Comparison of ENCODE assay signal across 19 cellular contexts in the genomic region with DNA sequence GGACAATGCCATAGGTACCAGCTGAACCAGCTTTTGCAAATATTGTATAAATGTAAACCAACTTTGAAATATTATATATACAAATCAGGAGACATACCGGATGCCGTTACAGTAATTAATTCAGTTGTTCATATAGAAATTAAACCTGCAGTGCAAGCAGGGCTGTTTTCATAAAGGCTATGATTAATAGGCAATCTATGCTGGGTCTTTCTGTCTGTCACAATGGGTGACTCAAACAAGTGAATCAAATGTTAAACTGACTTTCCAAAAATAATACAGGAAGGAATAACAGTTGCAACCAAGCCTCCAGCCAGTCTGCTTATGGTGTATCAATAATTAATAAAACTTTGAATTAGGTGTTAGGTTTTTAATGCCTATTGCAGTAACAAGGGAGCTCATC. TPM values are rescaled to one million over a fixed set of nuclear protein-coding genes. Genes with fewer than 3 reads are reported as not detected.
DNase-seq lines count a peak whose midpoint lies in the region; ATAC-seq and TF ChIP-seq lines count a peak whose summit lies in the region.
"Had no signal": no experiment of that assay in that cellular context is flagged by ENCODE, and none has a peak within 500 bp of the region (broad histone marks: within the 10 kb centered on the region; RNA-seq: fewer than 3 reads in every experiment).

No MANE protein-coding gene starts in this region.

- H3K4me2 ChIP-seq in IMR-90 (ENCODE audit: low read depth, low read length) = no peak overlapping the region; the same call in 1 of the 2 replicates

- peak overlapping the region; percentile 10 to 11; a peak in 2 of 4 replicates for H4K8ac ChIP-seq in IMR-90 (ENCODE audit: low read depth in 2 of 2, low read length in 2 of 2)

- H3K4me1 Mint-ChIP-seq in activated CD8-positive, alpha-beta memory T cell treated with anti-CD3 and anti-CD28 coated beads, Interleukin-2, amount 10 ng/mL, durations not matched to agents 7 days and 5 days = no peaks in the 10 kb centered on the region
- H3K4me1 Mint-ChIP-seq in activated CD4-positive, alpha-beta T cell treated with anti-CD3 and anti-CD28 coated beads, Interleukin-2, amount 10 ng/mL, durations not matched to agents 7 days and 5 days = no peaks in the 10 kb centered on the region

- 0 out of 2 replicates have a peak overlapping the region, but pooled peaks have one; percentile 40 for H3K56ac ChIP-seq in IMR-90 (ENCODE audit: extremely low read depth, insufficient read depth, low read length)

- no peak for TF ChIP-seq POLR2A in IMR-90 (IDR thresholded peaks at IDR 0.05; ENCODE audit: low read depth, low read length)

- no peak overlapping the region; the same call in 1 of the 2 replicates for H4K5ac ChIP-seq in IMR-90 (ENCODE audit: low read depth, low read length)

- H3K9me3 Mint-ChIP-seq in activated CD8-positive, alpha-beta memory T cell treated with anti-CD3 and anti-CD28 coated beads, Interleukin-2, amount 10 ng/mL, durations not matched to agents 7 days and 5 days (ENCODE audit: low read depth) = no peaks in the 10 kb centered on the region
- H3K9me3 Mint-ChIP-seq in activated CD4-positive, alpha-beta T cell treated with anti-CD3 and anti-CD28 coated beads, Interleukin-2, amount 10 ng/mL, durations not matched to agents 7 days and 5 days = no peaks in the 10 kb centered on the region
- H3K9me3 Mint-ChIP-seq: stimulated activated naive CD8-positive, alpha-beta T cell treated with anti-CD3 and anti-CD28 coated beads, Interleukin-15, Interleukin-2, amounts not matched to agents 100 ng/mL and 50 ng/mL, for 24 hours had no signal

- H3K27ac Mint-ChIP-seq in activated CD8-positive, alpha-beta memory T cell treated with anti-CD3 and anti-CD28 coated beads, Interleukin-2, amount 10 ng/mL, durations not matched to agents 7 days and 5 days = no peak overlapping the region
- H3K27ac Mint-ChIP-seq in activated CD4-positive, alpha-beta T cell treated with anti-CD3 and anti-CD28 coated beads, Interleukin-2, amount 10 ng/mL, durations not matched to agents 7 days and 5 days = no peak overlapping the region
- H3K27ac Mint-ChIP-seq: stimulated activated naive CD8-positive, alpha-beta T cell treated with anti-CD3 and anti-CD28 coated beads, Interleukin-15, Interleukin-2, amounts not matched to agents 100 ng/mL and 50 ng/mL, for 24 hours had no signal

- BruUV-seq in IMR-90 (replicated peaks; lab: Mats Ljungman, UMichigan) = no TSS peak

- peak overlapping the region; percentile 91 for H2BK20ac ChIP-seq in IMR-90 (ENCODE audit: low read depth, low read length)

- H3K4me3 Mint-ChIP-seq in activated CD8-positive, alpha-beta memory T cell treated with anti-CD3 and anti-CD28 coated beads, Interleukin-2, amount 10 ng/mL, durations not matched to agents 7 days and 5 days = no peak overlapping the region
- no peak overlapping the region for H3K4me3 Mint-ChIP-seq in activated CD4-positive, alpha-beta T cell treated with anti-CD3 and anti-CD28 coated beads, Interleukin-2, amount 10 ng/mL, durations not matched to agents 7 days and 5 days
- H3K4me3 Mint-ChIP-seq: stimulated activated naive CD8-positive, alpha-beta T cell treated with anti-CD3 and anti-CD28 coated beads, Interleukin-15, Interleukin-2, amounts not matched to agents 100 ng/mL and 50 ng/mL, for 24 hours had no signal

- in situ Hi-C loops in IMR-90 (cut with MboI; ENCODE audit: low sequenced_read_pairs) = no loop called here

- peak overlapping the region; percentile 42 for H3K4me3 ChIP-seq in ACC112 (ENCODE audit: low read depth, low read length)
- H3K4me3 ChIP-seq in IMR-90 (ENCODE audit: insufficient read depth, low read depth, low read length) = no peak overlapping the region
- H3K4me3 ChIP-seq: gastrocnemius medialis, right atrium auricular region, upper lobe of left lung had no signal

- H2AK9ac ChIP-seq in IMR-90 (replicated peaks; ENCODE audit: low read depth, low read length, poor library complexity) = no peak overlapping the region

- dilution Hi-C loops in IMR-90 (cut with HindIII; ENCODE audit: low sequenced_read_pairs, unreplicated experiment) = no loop called here

- no peak overlapping the region for H3K9ac ChIP-seq in IMR-90 (ENCODE audit: low read depth, low read length)

- H3K9me3 ChIP-seq in IMR-90 (ENCODE audit: control insufficient read depth, insufficient read depth, low read length) = no peaks in the 10 kb centered on the region
- H3K9me3 ChIP-seq: gastrocnemius medialis, neutrophil, right atrium auricular region, upper lobe of left lung had no signal

- peak overlapping the region; percentile 52; the same call in 1 of the 2 replicates for H3K27ac ChIP-seq in ACC112 (ENCODE audit: low read depth, low read length)
- H3K27ac ChIP-seq in IMR-90 (ENCODE audit: insufficient read depth, low read length) = no peak overlapping the region
- H3K27ac ChIP-seq: gastrocnemius medialis, neutrophil, right atrium auricular region, upper lobe of left lung had no signal

- no peak for ATAC-seq in IMR-90 (ENCODE audit: low read depth)
- ATAC-seq in activated CD8-positive, alpha-beta memory T cell treated with anti-CD3 and anti-CD28 coated beads, Interleukin-2, amount 10 ng/mL, durations not matched to agents 7 days and 5 days = no peak
- ATAC-seq: gastrocnemius medialis had no signal

- H4K91ac ChIP-seq in IMR-90 (ENCODE audit: insufficient read depth, low read depth, low read length) = peak overlapping the region; percentile 36; the same call in 1 of the 2 replicates

- H3K27me3 Mint-ChIP-seq in activated CD8-positive, alpha-beta memory T cell treated with anti-CD3 and anti-CD28 coated beads, Interleukin-2, amount 10 ng/mL, durations not matched to agents 7 days and 5 days = no peaks in the 10 kb centered on the region
- no peaks in the 10 kb centered on the region for H3K27me3 Mint-ChIP-seq in activated CD4-positive, alpha-beta T cell treated with anti-CD3 and anti-CD28 coated beads, Interleukin-2, amount 10 ng/mL, durations not matched to agents 7 days and 5 days

- peak overlapping the region; percentile 87; the same call in 1 of the 2 replicates for H3K14ac ChIP-seq in IMR-90 (replicated peaks; ENCODE audit: low read depth, low read length)

- WGBS in IMR-90 (ENCODE audit: extremely low coverage in 2 of 2, insufficient read length in 1 of 2), 2 experiments = no CpG with 5 or more reads among the region's 2 CpGs

- peak overlapping the region; percentile 18 for H2BK5ac ChIP-seq in IMR-90 (ENCODE audit: low read depth, low read length, poor library complexity, severe bottlenecking)

- peaks cover 0 to 19% of the 10 kb centered on the region in 2 experiments; a peak in 2 of 4 replicates for H3K79me1 ChIP-seq in IMR-90 (ENCODE audit: low read depth in 1 of 2, low read length in 2 of 2)

- H3K4me1 ChIP-seq in ACC112 (ENCODE audit: control insufficient read depth, insufficient read depth, low read length, unreplicated experiment) (peaks cover 43% of the 10 kb centered on the region), IMR-90 (ENCODE audit: control insufficient read depth, insufficient read depth, low read length) (peaks cover 10% of the 10 kb centered on the region; the same call in 1 of the 2 replicates)
- H3K4me1 ChIP-seq: gastrocnemius medialis, right atrium auricular region, upper lobe of left lung had no signal

- POLR2A ChIA-PET in IMR-90 (lab: Charles Lee; ENCODE audit: unreplicated experiment) = no interaction called here
- POLR2A ChIA-PET in activated CD4-positive, alpha-beta T cell treated with anti-CD3 and anti-CD28 coated beads, Interleukin-2, amount 10 ng/mL, durations not matched to agents 7 days and 5 days (lab: Charles Lee) = no interaction called here

- H2BK15ac ChIP-seq in IMR-90 (ENCODE audit: low read depth, low read length) = 0 out of 3 replicates have a peak overlapping the region, but pooled peaks have one; percentile 3

- peaks cover 10% of the 10 kb centered on the region for H3K9me1 ChIP-seq in IMR-90 (ENCODE audit: insufficient read depth, low read length)

- peak; percentile 54 for DNase-seq in IMR-90
- peak; percentile 38 for DNase-seq in astrocyte of the hippocampus (ENCODE audit: low read depth, low spot score)
- DNase-seq in hepatic stellate cell (ENCODE audit: low spot score) = peak; percentile 16
- DNase-seq in UCSD-AML1 (lab: John Stamatoyannopoulos, UW; ENCODE audit: unreplicated experiment) = no peak
- DNase-seq in activated CD8-positive, alpha-beta memory T cell treated with anti-CD3 and anti-CD28 coated beads, Interleukin-2, amount 10 ng/mL, durations not matched to agents 7 days and 5 days = no peak
- no peak for DNase-seq in NOMO-1 treated with DMSO at 0.1 percent for 48 hours (lab: John Stamatoyannopoulos, UW; ENCODE audit: unreplicated experiment)
- no peak for DNase-seq in activated CD4-positive, alpha-beta T cell treated with anti-CD3 and anti-CD28 coated beads, Interleukin-2, amount 10 ng/mL, durations not matched to agents 7 days and 5 days
- DNase-seq: activated CD4-positive, alpha-beta T cell treated with anti-CD3 and anti-CD28 coated beads for 4 hours; activated CD8-positive, alpha-beta memory T cell treated with anti-CD3 and anti-CD28 coated beads, Interleukin-2, amount 50 U/mL, for 48 hours; activated gamma-delta T cell; gastrocnemius medialis; GOT3; NCI-H1105 treated with DMSO at 0.1 percent for 48 hours; upper lobe of left lung had no signal

- CTCF ChIA-PET in IMR-90 (lab: Yijun Ruan, JAX) = interaction anchor here (1.5 to 1.6 kb wide), 2 partner anchors 9 to 47 kb away, joined by 5 to 11 read pairs; no protein-coding TSS in a partner anchor
- CTCF ChIA-PET in activated CD8-positive, alpha-beta memory T cell treated with anti-CD3 and anti-CD28 coated beads, Interleukin-2, amount 10 ng/mL, durations not matched to agents 7 days and 5 days (lab: Charles Lee) = no interaction called here
- CTCF ChIA-PET in activated CD4-positive, alpha-beta T cell treated with anti-CD3 and anti-CD28 coated beads, Interleukin-2, amount 10 ng/mL, durations not matched to agents 7 days and 5 days (lab: Charles Lee) = no interaction called here

- H3K27me3 ChIP-seq in ACC112 (ENCODE audit: insufficient read depth, low read length) = no peaks in the 10 kb centered on the region
- no peaks in the 10 kb centered on the region for H3K27me3 ChIP-seq in IMR-90 (ENCODE audit: control insufficient read depth, insufficient read depth, low read length)
- H3K27me3 ChIP-seq: gastrocnemius medialis, neutrophil, right atrium auricular region, upper lobe of left lung had no signal

- H3K36me3 ChIP-seq in ACC112 (ENCODE audit: insufficient read depth, low read length) (no peaks in the 10 kb centered on the region), IMR-90 (ENCODE audit: control insufficient read depth, insufficient read depth, low read length) (no peaks in the 10 kb centered on the region)
- H3K36me3 ChIP-seq: gastrocnemius medialis, neutrophil, right atrium auricular region, upper lobe of left lung had no signal

- no peaks in the 10 kb centered on the region for H3K36me3 Mint-ChIP-seq in activated CD8-positive, alpha-beta memory T cell treated with anti-CD3 and anti-CD28 coated beads, Interleukin-2, amount 10 ng/mL, durations not matched to agents 7 days and 5 days
- H3K36me3 Mint-ChIP-seq in activated CD4-positive, alpha-beta T cell treated with anti-CD3 and anti-CD28 coated beads, Interleukin-2, amount 10 ng/mL, durations not matched to agents 7 days and 5 days (ENCODE audit: low read depth) = no peaks in the 10 kb centered on the region

- H3K23ac ChIP-seq in IMR-90 (ENCODE audit: low read depth, low read length) = peak overlapping the region; percentile 71; the same call in 1 of the 2 replicates

- intact Hi-C loops in IMR-90 (cut with micrococcal nuclease) = no loop called here

- peak overlapping the region; percentile 98 for H2BK120ac ChIP-seq in IMR-90 (ENCODE audit: low read depth, low read length)

- H3K79me2 ChIP-seq in ACC112 (ENCODE audit: control insufficient read depth, insufficient read depth, low read length, unreplicated experiment) = no peaks in the 10 kb centered on the region

- TF ChIP-seq RAD21 in IMR-90 (IDR thresholded peaks at IDR 0.05; ENCODE audit: low read length) = no peak

- no peaks in the 10 kb centered on the region for H4K20me1 ChIP-seq in IMR-90 (ENCODE audit: insufficient read depth, low read length)

- H3K4ac ChIP-seq in IMR-90 (ENCODE audit: low read depth, low read length) = peak overlapping the region; percentile 31; the same call in 1 of the 2 replicates

- H2AFZ ChIP-seq in ACC112 (ENCODE audit: low read length, unreplicated experiment) (peak overlapping the region; percentile 47), IMR-90 (replicated peaks; ENCODE audit: low read length, poor library complexity) (no peak overlapping the region)

- no peak overlapping the region for H3K18ac ChIP-seq in IMR-90 (ENCODE audit: low read depth, low read length)

- TF ChIP-seq CTCF in IMR-90 (conservative IDR thresholded peaks at IDR 0.05; ENCODE audit: low read depth, low read length) = no peak

- no peak overlapping the region for H2AK5ac ChIP-seq in IMR-90 (ENCODE audit: low read depth, low read length)

RNA-seq across cellular contexts. Expression of a gene that starts 43.9 kb away (rescaled TPM):
- 16.1 and 16.4 TPM in 2 replicates for total RNA-seq in IMR-90 (2012; rRNA removed)
- 4.5 and 4.7 TPM in 2 replicates for polyA plus RNA-seq in IMR-90 (2012; rRNA removed)
- 2.7 and 4.0 TPM in 2 replicates for polyA plus RNA-seq in IMR-90 (2012; cell fraction: cytosol; rRNA removed)
- 4.0 and 4.5 TPM in 2 replicates for polyA plus RNA-seq in IMR-90 (2012; cell fraction: nucleus; rRNA removed; ENCODE audit: low replicate concordance)
- total RNA-seq in activated CD8-positive, alpha-beta memory T cell treated with anti-CD3 and anti-CD28 coated beads, Interleukin-2, amount 10 ng/mL, durations not matched to agents 7 days and 5 days = not detected
- not detected for total RNA-seq in activated CD4-positive, alpha-beta T cell treated with anti-CD3 and anti-CD28 coated beads, Interleukin-2, amount 10 ng/mL, durations not matched to agents 7 days and 5 days
- total RNA-seq: gastrocnemius medialis, RPMI7951, upper lobe of left lung had no signal

Comparison
In these comparisons a context has a peak if more than half of its experiments do, and no peak if none do; other contexts are left out.
1. DNase-seq: peak in IMR-90 (single experiment), astrocyte of the hippocampus (single experiment) and hepatic stellate cell (single experiment); none in UCSD-AML1 (single experiment), activated CD8-positive, alpha-beta memory T cell treated with anti-CD3 and anti-CD28 coated beads, Interleukin-2, amount 10 ng/mL, durations not matched to agents 7 days and 5 days (single experiment), NOMO-1 treated with DMSO at 0.1 percent for 48 hours (single experiment) and activated CD4-positive, alpha-beta T cell treated with anti-CD3 and anti-CD28 coated beads, Interleukin-2, amount 10 ng/mL, durations not matched to agents 7 days and 5 days (single experiment).
2. RNA of a gene that starts 43.9 kb away (total RNA-seq): 16.1 to 16.4 TPM in IMR-90; not detected in activated CD8-positive, alpha-beta memory T cell treated with anti-CD3 and anti-CD28 coated beads, Interleukin-2, amount 10 ng/mL, durations not matched to agents 7 days and 5 days and not detected in activated CD4-positive, alpha-beta T cell treated with anti-CD3 and anti-CD28 coated beads, Interleukin-2, amount 10 ng/mL, durations not matched to agents 7 days and 5 days; every median in the first group is over 10 times any median in the second.